Comparison of ENCODE assay signal across 14 cellular contexts in genomic region chr19:51246153-51246552, GRCh38. TPM values are rescaled to one million over a fixed set of nuclear protein-coding genes. Genes with fewer than 3 reads are reported as not detected.
A peak's percentile ranks its signal among the peaks of the same experiment; 100 is the strongest.
DNase-seq lines count a peak whose midpoint lies in the region; ATAC-seq and TF ChIP-seq lines count a peak whose summit lies in the region.
"Had no signal": no experiment of that assay in that cellular context is flagged by ENCODE, and none has a peak within 500 bp of the region (broad histone marks: within the 10 kb centered on the region; RNA-seq: fewer than 3 reads in every experiment).

No MANE protein-coding gene starts in this region.

- H3K27me3 ChIP-seq in kidney epithelial cell (ENCODE audit: control insufficient read depth, insufficient read depth, low read length) (no peaks in the 10 kb centered on the region), HAP-1 (ENCODE audit: low read depth) (no peaks in the 10 kb centered on the region)
- H3K27me3 ChIP-seq: Peyer's patch had no signal

- DNase-seq in CMK (ENCODE audit: low read depth) (peak; percentile 35), KG1 (lab: John Stamatoyannopoulos, UW) (peak; percentile 55), SW480 (ENCODE audit: low spot score) (peak; percentile 78), kidney epithelial cell (ENCODE audit: low read depth) (peak; percentile 62), NAMALWA (ENCODE audit: low spot score) (no peak), HAP-1 (ENCODE audit: low spot score in 2 of 2) (no peak), ureter (ENCODE audit: low spot score) (no peak)
- DNase-seq: activated T-cell treated with anti-CD3 and anti-CD28 coated beads, Interleukin-2, amount 50 U/mL, for 24 hours; effector CD8-positive, alpha-beta T cell; NCI-H226; Peyer's patch; substantia nigra had no signal

- H3K4me1 ChIP-seq in HAP-1, result no peaks in the 10 kb centered on the region
- H3K4me1 ChIP-seq: Peyer's patch had no signal

- no peaks in the 10 kb centered on the region for H3K9me3 ChIP-seq in HAP-1

- H3K36me3 ChIP-seq in kidney epithelial cell (ENCODE audit: control insufficient read depth, insufficient read depth, low read length) (no peaks in the 10 kb centered on the region), HAP-1 (replicated peaks) (no peaks in the 10 kb centered on the region)
- H3K36me3 ChIP-seq: Peyer's patch had no signal

- no peak for TF ChIP-seq CTCF in kidney epithelial cell (IDR thresholded peaks at IDR 0.05; ENCODE audit: insufficient read depth, low read length, poor library complexity, severe bottlenecking)

- ATAC-seq in GM18502 (IDR thresholded peaks at IDR 0.05; ENCODE audit: poor library complexity, unreplicated experiment), result no peak

- in situ Hi-C loops in HAP-1 (cut with MboI; ENCODE audit: low sequenced_read_pairs), result no loop called here

- H3K4me3 ChIP-seq in kidney epithelial cell (ENCODE audit: low read depth, low read length) (no peak overlapping the region), HAP-1 (no peak overlapping the region)
- H3K4me3 ChIP-seq: Peyer's patch had no signal

RNA-seq across cellular contexts. Expression of gene SIGLECL1, which starts 4.7 kb away (rescaled TPM):
- total RNA-seq in kidney epithelial cell (0.79 TPM in 1 of 2 replicates, not detected in the other), ureter (not detected)
- total RNA-seq: Peyer's patch, skeletal muscle tissue had no signal

RNA-seq across cellular contexts. Expression of gene CD33, which starts 21.3 kb away (rescaled TPM):
- total RNA-seq in kidney epithelial cell (not detected in 2 replicates), ureter (4.0 TPM)

Comparison
In these comparisons a context has a peak if more than half of its experiments do, and no peak if none do; other contexts are left out.
1. DNase-seq: peak in CMK (single experiment), KG1 (single experiment), SW480 (single experiment) and kidney epithelial cell (single experiment); none in NAMALWA (single experiment), HAP-1 (0 of 2) and ureter (single experiment).